ENCODE assay signal across 8 cellular contexts in the genomic region with DNA sequence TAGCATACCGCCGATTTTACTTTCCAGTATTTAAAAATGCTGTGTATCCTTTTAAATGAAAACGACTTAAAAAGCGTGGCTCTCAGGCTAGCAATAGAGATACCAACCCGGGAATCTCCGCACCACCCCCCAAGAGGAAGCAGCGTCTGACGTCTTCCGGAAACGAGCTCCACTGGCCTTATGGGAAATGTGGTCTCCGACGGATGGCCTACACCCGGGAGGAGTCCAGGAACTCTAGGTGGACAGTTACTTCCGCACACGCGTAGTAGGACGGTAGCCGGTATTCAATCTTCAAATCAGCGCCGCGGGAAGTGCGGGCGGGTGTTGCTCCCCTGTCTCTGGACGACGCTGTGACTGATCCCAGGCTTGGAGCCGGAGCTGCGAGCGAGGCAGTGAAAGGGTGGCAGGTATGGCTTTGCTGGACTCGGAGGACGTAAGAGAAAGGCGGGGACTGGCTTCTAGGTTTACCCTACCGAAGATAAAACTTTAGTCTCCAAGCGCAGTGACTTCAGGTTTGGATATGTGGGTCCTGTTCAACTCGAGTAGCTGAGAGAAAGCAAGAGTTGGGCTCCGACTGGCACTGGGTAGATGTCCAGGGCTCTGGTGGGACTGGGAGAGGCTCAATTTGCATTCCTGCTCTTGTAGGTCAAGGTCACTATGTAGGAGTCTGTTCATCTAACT. TPM values are rescaled to one million over a fixed set of nuclear protein-coding genes. Genes with fewer than 3 reads are reported as not detected.
A peak's percentile ranks its signal among the peaks of the same experiment; 100 is the strongest.
DNase-seq lines count a peak whose midpoint lies in the region; ATAC-seq lines count a peak whose summit lies in the region.

ZNF684 (plus strand) TSS at position 257 of the 681 bp plus-strand sequence. CDS start 1,530 bp downstream, outside the sequence.

- peak within 1 kb of the TSS; percentile 90 for H3K27ac ChIP-seq in mesenchymal stem cell (ENCODE audit: low read length, poor library complexity, severe bottlenecking)

- peak within 1 kb of the TSS; percentile 95 to 99 for H3K4me3 Mint-ChIP-seq in effector memory CD8-positive, alpha-beta T cell

- H3K23ac ChIP-seq in mesenchymal stem cell (ENCODE audit: low read length in 2 of 2), result peak within 1 kb of the TSS in 1 of 2 experiments; percentile 48

- H2BK120ac ChIP-seq in mesenchymal stem cell (ENCODE audit: low read depth, low read length), result no peak within 1 kb of the TSS

- peak within 1 kb of the TSS; percentile 58 for H3K4me2 ChIP-seq in mesenchymal stem cell (ENCODE audit: low read length, poor library complexity, severe bottlenecking)

- ATAC-seq in GM19468 (IDR thresholded peaks at IDR 0.05; ENCODE audit: extremely low read depth, unreplicated experiment), result peak; percentile 60
- peak; percentile 97 for ATAC-seq in effector memory CD8-positive, alpha-beta T cell (replicated peaks)

- no peak within 1 kb of the TSS for H2BK15ac ChIP-seq in mesenchymal stem cell (ENCODE audit: low read depth, poor library complexity, severe bottlenecking)

- H3K36me3 ChIP-seq in mesenchymal stem cell (ENCODE audit: control insufficient read depth in 1 of 2, insufficient read depth in 2 of 2, low read depth in 1 of 2, low read length in 2 of 2), result no peaks in the 10 kb centered on the region

- peaks cover 3% of the 10 kb centered on the region for H3K9me3 ChIP-seq in mesenchymal stem cell (ENCODE audit: control insufficient read depth, low read length)

- no peak within 1 kb of the TSS for H3K14ac ChIP-seq in mesenchymal stem cell (ENCODE audit: low read length in 2 of 2)

- H3K4ac ChIP-seq in mesenchymal stem cell (ENCODE audit: low read depth in 1 of 2, low read length in 2 of 2), result peak within 1 kb of the TSS; percentile 81

- peaks cover 3% of the 10 kb centered on the region for H3K79me1 ChIP-seq in mesenchymal stem cell (replicated peaks; ENCODE audit: low read length, poor library complexity, severe bottlenecking)

- peak within 1 kb of the TSS; percentile 88 for H3K9ac ChIP-seq in mesenchymal stem cell (ENCODE audit: low read length)

- H3K4me1 Mint-ChIP-seq in effector memory CD8-positive, alpha-beta T cell (ENCODE audit: low read depth in 2 of 2), result peaks cover 14 to 27% of the 10 kb centered on the region in 2 donors

- H2BK12ac ChIP-seq in mesenchymal stem cell (ENCODE audit: low read length in 2 of 2), result no peak within 1 kb of the TSS

- H3K9me3 Mint-ChIP-seq in effector memory CD8-positive, alpha-beta T cell, result peaks cover 2 to 8% of the 10 kb centered on the region in 2 donors

- H3K36me3 Mint-ChIP-seq in effector memory CD8-positive, alpha-beta T cell (ENCODE audit: insufficient read depth), result peaks cover 4% of the 10 kb centered on the region

- peak within 1 kb of the TSS; percentile 80 to 99 for H3K4me3 ChIP-seq in mesenchymal stem cell (ENCODE audit: insufficient read depth in 1 of 2, low read depth in 1 of 2, low read length in 2 of 2)

- H2AK5ac ChIP-seq in mesenchymal stem cell (ENCODE audit: low read length, severe bottlenecking), result no peak within 1 kb of the TSS

- peak within 1 kb of the TSS in 1 of 2 experiments; percentile 72 for H3K18ac ChIP-seq in mesenchymal stem cell (ENCODE audit: low read depth in 1 of 2, low read length in 2 of 2)

- peak within 1 kb of the TSS; percentile 74 for H2AFZ ChIP-seq in mesenchymal stem cell (ENCODE audit: low read depth, low read length)

- DNase-seq in CMK (ENCODE audit: low read depth) (peak; percentile 96), HS-5 (ENCODE audit: low read depth) (peak; percentile 80), NK-92 (lab: John Stamatoyannopoulos, UW; ENCODE audit: unreplicated experiment) (peak; percentile 10), mesenchymal stem cell (peak; percentile 97)
- peak; percentile 87 for DNase-seq in activated CD8-positive, alpha-beta memory T cell treated with anti-CD3 and anti-CD28 coated beads for 24 hours
- DNase-seq in effector memory CD8-positive, alpha-beta T cell, result peak; percentile 71 to 74 (median 74)
- peak; percentile 61 for DNase-seq in stimulated activated CD8-positive, alpha-beta memory T cell treated with anti-CD3 and anti-CD28 coated beads, Interleukin-12 subunit alpha, Interleukin-12 subunit beta, amount 100 ng/mL, for 24 hours (ENCODE audit: extremely low read depth)

- no peaks in the 10 kb centered on the region for H3K27me3 ChIP-seq in mesenchymal stem cell (ENCODE audit: control insufficient read depth in 1 of 2, insufficient read depth in 1 of 2, low read length in 2 of 2)

- no peaks in the 10 kb centered on the region for H3K4me1 ChIP-seq in mesenchymal stem cell (ENCODE audit: control insufficient read depth, insufficient read depth, low read depth, low read length)

- H4K8ac ChIP-seq in mesenchymal stem cell (ENCODE audit: low read length), result peak within 1 kb of the TSS; percentile 91

- H3K27me3 Mint-ChIP-seq in effector memory CD8-positive, alpha-beta T cell, result peaks cover 8 to 9% of the 10 kb centered on the region in 2 donors

- no peak within 1 kb of the TSS for H4K91ac ChIP-seq in mesenchymal stem cell (ENCODE audit: low read length)

- under 1% methylated on average over 35 of the region's 35 CpGs for WGBS in mesenchymal stem cell

- H3K27ac Mint-ChIP-seq in effector memory CD8-positive, alpha-beta T cell, result peak within 1 kb of the TSS; percentile 89 to 96

- H2BK5ac ChIP-seq in mesenchymal stem cell (ENCODE audit: low read depth, low read length, poor library complexity, severe bottlenecking), result peak within 1 kb of the TSS; percentile 36

RNA-seq across cellular contexts. Expression of gene ZNF684, which starts in this region (rescaled TPM):
- 2.4 TPM for polyA plus RNA-seq in mesenchymal stem cell (2013, experiment 1 of 2)
- polyA plus RNA-seq in mesenchymal stem cell (2013, experiment 2 of 2), result 2.3 TPM

Comparison
In these comparisons a context has a peak if more than half of its experiments do, and no peak if none do; other contexts are left out.
1. Peak in every context shown above with its lines: DNase-seq, ATAC-seq, H3K4me3 ChIP-seq and H3K27ac ChIP-seq.
2. DNase-seq: peak in every context shown above with its lines; median percentile 97 in mesenchymal stem cell; 96 in CMK; 87 in activated CD8-positive, alpha-beta memory T cell treated with anti-CD3 and anti-CD28 coated beads for 24 hours; 80 in HS-5; 74 in effector memory CD8-positive, alpha-beta T cell; 61 in stimulated activated CD8-positive, alpha-beta memory T cell treated with anti-CD3 and anti-CD28 coated beads, Interleukin-12 subunit alpha, Interleukin-12 subunit beta, amount 100 ng/mL, for 24 hours; 10 in NK-92.